In genomic region chr22:10727393-10727792, GRCh38 we compare ENCODE assay signal across 14 cellular contexts.
DNase-seq lines count a peak whose midpoint lies in the region; ATAC-seq, FAIRE-seq and TF ChIP-seq lines count a peak whose summit lies in the region.
"Had no signal": no experiment of that assay in that cellular context is flagged by ENCODE, and none has a peak within 500 bp of the region (broad histone marks: within the 10 kb centered on the region; RNA-seq: fewer than 3 reads in every experiment).

No MANE protein-coding gene starts in this region.

- no peak overlapping the region for H3K9ac ChIP-seq in HepG2 (ENCODE audit: insufficient read depth, low read depth, low read length)
- no peak overlapping the region for H3K9ac ChIP-seq in endodermal cell (ENCODE audit: extremely low read depth, low read length, poor library complexity, severe bottlenecking)
- H3K9ac ChIP-seq: BLaER1 had no signal

- TF ChIP-seq CTCF in HepG2 (CRISPR knock-in tag; IDR thresholded peaks at IDR 0.05) (no peak), right lobe of liver (IDR thresholded peaks at IDR 0.05) (no peak), endodermal cell (conservative IDR thresholded peaks at IDR 0.05) (no peak), mucosa of descending colon (IDR thresholded peaks at IDR 0.05) (no peak)

- H3K4me2 ChIP-seq in HepG2 (ENCODE audit: low read depth, low read length) = no peak overlapping the region
- H3K4me2 ChIP-seq: BLaER1, GM23338 had no signal

- peaks cover 38% of the 10 kb centered on the region for H3K36me3 Mint-ChIP-seq in endodermal cell (ENCODE audit: low read depth)

- no peak for TF ChIP-seq EP300 in HepG2 (IDR thresholded peaks at IDR 0.05; ENCODE audit: low read depth in 2 of 2, low read length in 2 of 2)
- no peak for TF ChIP-seq EP300 in HepG2 (CRISPR knock-in tag; IDR thresholded peaks at IDR 0.05; ENCODE audit: borderline replicate concordance)

- no peak for DNase-seq in HepG2 (ENCODE audit: low spot score)
- DNase-seq in right lobe of liver = no peak
- no peak for DNase-seq in endodermal cell
- DNase-seq in mucosa of descending colon = no peak
- DNase-seq in aorta = no peak
- DNase-seq in GM19239 (ENCODE audit: insufficient read length, low spot score) = no peak
- no peak for DNase-seq in stimulated activated CD4-positive, alpha-beta T cell treated with anti-CD3 and anti-CD28 coated beads, Interleukin-15, amount 100 ng/mL, for 24 hours
- DNase-seq in HuH-7 (ENCODE audit: low spot score) = no peak
- DNase-seq: 8988T; AML-193; CD4-positive, CD25-positive, alpha-beta regulatory T cell; H7 had no signal

- H3K9me3 ChIP-seq in HepG2 (ENCODE audit: low read length) = peaks cover 100% of the 10 kb centered on the region
- H3K9me3 ChIP-seq in right lobe of liver = peaks cover 0 to 14% (median 0%) of the 10 kb centered on the region in 4 donors
- peaks cover 95% of the 10 kb centered on the region for H3K9me3 ChIP-seq in endodermal cell (ENCODE audit: control insufficient read depth, low read length)
- H3K9me3 ChIP-seq in mucosa of descending colon = peaks cover 84% of the 10 kb centered on the region
- peaks cover 2% of the 10 kb centered on the region for H3K9me3 ChIP-seq in aorta (ENCODE audit: control insufficient read depth, low read length)

- in situ Hi-C loops in HepG2 (cut with HindIII; ENCODE audit: extremely low pct_ligation_motif_present, low pct_unique_long_range_greater_than_20kb) = no loop called here

- H4K20me1 ChIP-seq in HepG2 (ENCODE audit: insufficient read depth, low read length) = no peaks in the 10 kb centered on the region
- H4K20me1 ChIP-seq: BLaER1 had no signal

- no peak for TF ChIP-seq RAD21 in HepG2 (CRISPR knock-in tag; IDR thresholded peaks at IDR 0.05)

- H3K36me3 ChIP-seq in HepG2 (replicated peaks in 1 of 2; ENCODE audit: control insufficient read depth in 1 of 2, insufficient read depth in 2 of 2, low read length in 2 of 2) (no peaks in the 10 kb centered on the region; a peak in 1 of 5 replicates), right lobe of liver (no peaks in the 10 kb centered on the region), endodermal cell (ENCODE audit: control insufficient read depth, insufficient read depth, low read length) (no peaks in the 10 kb centered on the region), mucosa of descending colon (ENCODE audit: low read depth) (no peaks in the 10 kb centered on the region), aorta (ENCODE audit: control insufficient read depth in 1 of 2, insufficient read depth in 2 of 2, low read length in 1 of 2) (no peaks in the 10 kb centered on the region)
- H3K36me3 ChIP-seq: BLaER1 had no signal

- POLR2A ChIA-PET in HepG2 (lab: Yijun Ruan, JAX) = no interaction called here

- no peaks in the 10 kb centered on the region for H3K4me1 ChIP-seq in HepG2 (ENCODE audit: insufficient read depth, low read length)
- H3K4me1 ChIP-seq in right lobe of liver = no peaks in the 10 kb centered on the region
- no peaks in the 10 kb centered on the region for H3K4me1 ChIP-seq in endodermal cell (ENCODE audit: control insufficient read depth, insufficient read depth, low read length)
- no peaks in the 10 kb centered on the region for H3K4me1 ChIP-seq in mucosa of descending colon (ENCODE audit: low read depth)
- no peaks in the 10 kb centered on the region for H3K4me1 ChIP-seq in aorta (ENCODE audit: control insufficient read depth in 1 of 2, insufficient read depth in 2 of 2, low read length in 2 of 2)
- H3K4me1 ChIP-seq: BLaER1 had no signal

- H3K4me1 Mint-ChIP-seq in endodermal cell = no peaks in the 10 kb centered on the region
- H3K4me1 Mint-ChIP-seq: GM23338 had no signal

- H3K27ac ChIP-seq in HepG2 (ENCODE audit: extremely low read length, insufficient read depth, low read length) (no peak overlapping the region), right lobe of liver (no peak overlapping the region), endodermal cell (ENCODE audit: low read depth, low read length) (no peak overlapping the region), aorta (ENCODE audit: low read depth in 1 of 2, low read length in 2 of 2) (no peak overlapping the region)
- H3K27ac ChIP-seq: BLaER1 had no signal

- no peak overlapping the region for H3K27ac Mint-ChIP-seq in endodermal cell
- H3K27ac Mint-ChIP-seq: CD4-positive, CD25-positive, alpha-beta regulatory T cell; GM23338 had no signal

- TF ChIP-seq POLR2A in HepG2 (IDR thresholded peaks at IDR 0.05; ENCODE audit: insufficient read depth in 1 of 2, low read depth in 2 of 2, low read length in 2 of 2) (no peak), right lobe of liver (IDR thresholded peaks at IDR 0.05) (no peak)

- no peak overlapping the region for H3K4me3 Mint-ChIP-seq in endodermal cell
- H3K4me3 Mint-ChIP-seq: CD4-positive, CD25-positive, alpha-beta regulatory T cell; GM23338 had no signal

- peaks cover 94% of the 10 kb centered on the region for H3K9me3 Mint-ChIP-seq in endodermal cell

- H3K4me3 ChIP-seq in HepG2 (replicated peaks in 1 of 3; ENCODE audit: insufficient read depth in 1 of 3, low read depth in 2 of 3, low read length in 3 of 3) = no peak overlapping the region
- no peak overlapping the region for H3K4me3 ChIP-seq in right lobe of liver
- H3K4me3 ChIP-seq in endodermal cell (ENCODE audit: low read length) = peak overlapping the region; percentile 7
- H3K4me3 ChIP-seq in mucosa of descending colon = no peak overlapping the region
- H3K4me3 ChIP-seq in aorta (ENCODE audit: low read length in 2 of 2) = no peak overlapping the region
- H3K4me3 ChIP-seq: GM23338 had no signal

- 4% methylated on average over 10 of the region's 10 CpGs for WGBS in HepG2 (ENCODE audit: low lambda C conversion rate)
- WGBS in right lobe of liver (ENCODE audit: insufficient coverage, low coverage, low lambda C conversion rate, missing lambda C conversion rate) = 32% methylated on average over 10 of the region's 10 CpGs
- WGBS in endodermal cell (ENCODE audit: insufficient coverage in 1 of 2, insufficient read length in 1 of 2), 2 experiments = 58 to 63% methylated on average over 10 of the region's 10 CpGs
- 56 to 59% methylated on average over 10 of the region's 10 CpGs for WGBS in aorta, 2 donors

- H3K27me3 Mint-ChIP-seq in endodermal cell (ENCODE audit: insufficient read depth) = no peaks in the 10 kb centered on the region
- H3K27me3 Mint-ChIP-seq: CD4-positive, CD25-positive, alpha-beta regulatory T cell had no signal

- no TSS peak for BruUV-seq in HepG2 (replicated peaks; lab: Mats Ljungman, UMichigan)

- H3K79me2 ChIP-seq in HepG2 (ENCODE audit: insufficient read depth, low read length) = no peaks in the 10 kb centered on the region

- CTCF ChIA-PET in HepG2 (lab: Yijun Ruan, JAX; ENCODE audit: low intra/inter-chr PET ratio, low total read pairs) = no interaction called here

- H3K27me3 ChIP-seq in HepG2 (ENCODE audit: control insufficient read depth in 1 of 2, insufficient read depth in 2 of 2, low read length in 2 of 2) = no peaks in the 10 kb centered on the region
- H3K27me3 ChIP-seq in right lobe of liver = no peaks in the 10 kb centered on the region
- no peaks in the 10 kb centered on the region for H3K27me3 ChIP-seq in endodermal cell (ENCODE audit: control insufficient read depth, insufficient read depth, low read length, poor library complexity, severe bottlenecking)
- no peaks in the 10 kb centered on the region for H3K27me3 ChIP-seq in aorta (ENCODE audit: control insufficient read depth in 1 of 2, insufficient read depth in 2 of 2, low read length in 1 of 2)
- H3K27me3 ChIP-seq: BLaER1 had no signal

- no peak overlapping the region for H2AFZ ChIP-seq in HepG2 (ENCODE audit: low read length)
- H2AFZ ChIP-seq: GM23338 had no signal

- intact Hi-C loops in HepG2 (cut with micrococcal nuclease; ENCODE audit: unreplicated experiment) (no loop called here), right lobe of liver (cut with DNase I) (no loop called here), mucosa of descending colon (cut with DNase I, micrococcal nuclease) (no loop called here), aorta (cut with DNase I) (no loop called here)

- ATAC-seq in HepG2 = no peak
- ATAC-seq in right lobe of liver = no peak
- peak; percentile 6 for ATAC-seq in mucosa of descending colon
- ATAC-seq in aorta (ENCODE audit: low FRiP score) = peak; percentile 20
- ATAC-seq: GM23338 had no signal

- FAIRE-seq in HepG2 (lab: Jason Lieb, UNC) (no peak), GM19239 (lab: Jason Lieb, UNC) (no peak)

TF ChIP-seq in HepG2, 621 proteins besides CTCF, POLR2A, EP300 and RAD21:
- no peak for TF ChIP-seq MAF1 (CRISPR knock-in tag; IDR thresholded peaks at IDR 0.05; ENCODE audit: borderline replicate concordance)
- TF ChIP-seq IKZF1 (IDR thresholded peaks at IDR 0.05) = 0 out of 2 replicates have a peak, but pooled peaks have one; percentile 3
- TF ChIP-seq PRDM15 (CRISPR knock-in tag; IDR thresholded peaks at IDR 0.05) = peak; percentile 60; the same call in 1 of the 2 replicates
- 0 out of 2 replicates have a peak, but pooled peaks have one; percentile 1 for TF ChIP-seq ATF7 (IDR thresholded peaks at IDR 0.05)
- TF ChIP-seq ATF7 (CRISPR knock-in tag; IDR thresholded peaks at IDR 0.05) = no peak

Comparison
In these comparisons a context has a peak if more than half of its experiments do, and no peak if none do; other contexts are left out.
1. ATAC-seq: peak in mucosa of descending colon (single experiment) and aorta (single experiment); none in HepG2 (single experiment) and right lobe of liver (0 of 4).